In genomic region chr12:128660532-128661215, GRCh38 we compare ENCODE assay signal across 19 cellular contexts.
"Had no signal": no experiment of that assay in that cellular context is flagged by ENCODE, and none has a peak within 500 bp of the region (broad histone marks: within the 10 kb centered on the region; RNA-seq: fewer than 3 reads in every experiment).

No MANE protein-coding gene starts in this region.

- H3K4me1 ChIP-seq: foreskin keratinocyte, heart left ventricle, left lung, lower lobe of right lung, testis, tibial nerve had no signal

- H3K27ac Mint-ChIP-seq: endodermal cell; memory B cell; stimulated activated naive B cell treated with anti-CD40 and anti-IgM and Interleukin-4, amounts not matched to agents 10 μg/mL and 1 μg/mL and 100 μg/mL, for 72 hours; stimulated activated naive CD8-positive, alpha-beta T cell treated with anti-CD3 and anti-CD28 coated beads, Interleukin-15, amount 100 ng/mL, for 72 hours had no signal

- H3K36me3 ChIP-seq: heart left ventricle, left lung, lower lobe of right lung, tibial nerve had no signal

- H3K9me3 Mint-ChIP-seq: endodermal cell; natural killer cell treated with Interleukin-12 subunit alpha and Interleukin-12 subunit beta and Interleukin-15 and Interleukin-18, amount 100 ng/mL, for 72 hours had no signal

- H3K27me3 Mint-ChIP-seq: natural killer cell treated with Interleukin-12 subunit alpha and Interleukin-12 subunit beta and Interleukin-15 and Interleukin-18, amount 100 ng/mL, for 72 hours had no signal

- FAIRE-seq: endothelial cell of umbilical vein, keratinocyte had no signal

- H3K27ac ChIP-seq: coronary artery, foreskin keratinocyte, heart left ventricle, left lung, lower lobe of right lung, testis, tibial nerve had no signal

- H3K4me3 Mint-ChIP-seq: endodermal cell; memory B cell; natural killer cell treated with Interleukin-12 subunit alpha and Interleukin-12 subunit beta and Interleukin-15 and Interleukin-18, amount 100 ng/mL, for 72 hours; stimulated activated naive B cell treated with anti-CD40 and anti-IgM and Interleukin-4, amounts not matched to agents 10 μg/mL and 1 μg/mL and 100 μg/mL, for 72 hours; stimulated activated naive CD8-positive, alpha-beta T cell treated with anti-CD3 and anti-CD28 coated beads, Interleukin-15, amount 100 ng/mL, for 72 hours had no signal

- H3K4me1 Mint-ChIP-seq: endodermal cell; stimulated activated naive B cell treated with anti-CD40 and anti-IgM and Interleukin-4, amounts not matched to agents 10 μg/mL and 1 μg/mL and 100 μg/mL, for 72 hours; stimulated activated naive CD8-positive, alpha-beta T cell treated with anti-CD3 and anti-CD28 coated beads, Interleukin-15, amount 100 ng/mL, for 72 hours had no signal

- H3K9me3 ChIP-seq: left lung, lower lobe of right lung, testis had no signal

- H3K27me3 ChIP-seq: foreskin keratinocyte, left lung, testis, tibial nerve had no signal

- DNase-seq: effector CD4-positive, alpha-beta T cell; endodermal cell; erythroblast; foreskin keratinocyte; heart left ventricle; lower lobe of right lung; midbrain; stimulated activated CD4-positive, alpha-beta T cell treated with anti-CD3 and anti-CD28 coated beads, Interleukin-2, amount 100 ng/mL, for 24 hours; stimulated activated CD4-positive, alpha-beta T cell treated with anti-CD3 and anti-CD28 coated beads, Interleukin-4, amount 100 ng/mL, for 4 hours; stimulated activated naive B cell treated with anti-CD40 and anti-IgM and Interleukin-4, amounts not matched to agents 10 μg/mL and 1 μg/mL and 100 μg/mL, for 72 hours; stimulated activated naive CD8-positive, alpha-beta T cell treated with anti-CD3 and anti-CD28 coated beads, Interleukin-15, amount 100 ng/mL, for 72 hours; testis had no signal

- H3K36me3 Mint-ChIP-seq: memory B cell; natural killer cell treated with Interleukin-12 subunit alpha and Interleukin-12 subunit beta and Interleukin-15 and Interleukin-18, amount 100 ng/mL, for 72 hours; stimulated activated naive B cell treated with anti-CD40 and anti-IgM and Interleukin-4, amounts not matched to agents 10 μg/mL and 1 μg/mL and 100 μg/mL, for 72 hours had no signal

- H3K4me3 ChIP-seq: coronary artery, heart left ventricle, left lung, lower lobe of right lung, testis, tibial nerve had no signal
